Comparison of ENCODE assay signal across 8 cellular contexts in the genomic region with DNA sequence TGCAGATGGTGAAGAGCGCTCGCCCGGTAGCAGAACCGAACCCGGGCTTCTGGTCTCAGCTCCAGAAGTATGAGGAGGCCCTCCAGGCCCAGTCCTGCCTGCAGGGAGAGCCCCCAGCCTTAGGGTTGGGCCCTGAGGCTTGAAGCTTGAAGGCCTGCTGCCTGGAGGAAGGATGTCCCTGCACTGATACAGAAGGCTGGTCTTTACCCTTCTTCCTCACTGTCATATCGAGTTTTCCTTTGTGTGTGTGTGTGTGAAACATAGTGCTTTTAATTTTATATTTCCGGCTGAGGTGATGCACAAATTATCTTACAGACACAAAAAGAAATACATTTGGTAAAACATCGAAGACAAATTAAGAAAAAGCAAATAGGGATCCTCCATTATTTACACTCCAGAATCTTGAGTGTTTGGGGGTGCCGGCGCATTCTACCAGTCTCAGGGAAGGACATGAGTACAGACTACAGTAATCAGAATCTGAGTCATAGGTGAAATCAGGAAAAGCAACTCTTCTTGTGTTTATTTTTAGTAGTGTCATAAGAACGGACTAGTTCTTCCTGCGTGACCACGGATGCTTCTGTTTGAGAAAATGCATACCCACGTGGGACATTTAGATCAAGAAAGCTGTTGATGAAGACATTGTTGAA. TPM values are rescaled to one million over a fixed set of nuclear protein-coding genes. Genes with fewer than 3 reads are reported as not detected.
A peak's percentile ranks its signal among the peaks of the same experiment; 100 is the strongest.
DNase-seq lines count a peak whose midpoint lies in the region; ATAC-seq and TF ChIP-seq lines count a peak whose summit lies in the region.

No MANE protein-coding gene starts in this region.

- peak overlapping the region; percentile 91 for H3K9ac ChIP-seq in OCI-LY3 (ENCODE audit: low read length)

- H3K27ac Mint-ChIP-seq in central memory CD8-positive, alpha-beta T cell (ENCODE audit: low read depth), result peak overlapping the region; percentile 91

- H3K36me3 ChIP-seq in OCI-LY3 (replicated peaks; ENCODE audit: low read depth, low read length) (peaks cover 21% of the 10 kb centered on the region), upper lobe of right lung (no peaks in the 10 kb centered on the region)

- H3K27me3 ChIP-seq in OCI-LY3 (ENCODE audit: low read depth, low read length), result no peaks in the 10 kb centered on the region
- no peaks in the 10 kb centered on the region for H3K27me3 ChIP-seq in upper lobe of right lung

- H3K4me2 ChIP-seq in OCI-LY3 (ENCODE audit: low read length), result peak overlapping the region; percentile 97

- peak overlapping the region; percentile 94 for H3K4me3 ChIP-seq in OCI-LY3 (ENCODE audit: low read length)
- H3K4me3 ChIP-seq in upper lobe of right lung, result peak overlapping the region; percentile 98

- DNase-seq in CD1c-positive myeloid dendritic cell (ENCODE audit: extremely low spot score) (peak; percentile 81), medulla oblongata (ENCODE audit: extremely low spot score) (peak; percentile 66), upper lobe of right lung (no peak), anterior cingulate cortex (lab: John Stamatoyannopoulos, UW) (no peak)
- peak in 1 of 2 donors; percentile 11 for DNase-seq in central memory CD8-positive, alpha-beta T cell (ENCODE audit: low spot score in 2 of 2)
- DNase-seq in NK-92 treated with Interleukin-12 subunit alpha and Interleukin-12 subunit beta, amount 100 ng/mL, for 24 hours (lab: John Stamatoyannopoulos, UW), result no peak

- H3K27ac ChIP-seq in OCI-LY3 (ENCODE audit: low read length) (peak overlapping the region; percentile 96), upper lobe of right lung (peak overlapping the region; percentile 100)

- H3K9me3 Mint-ChIP-seq in central memory CD8-positive, alpha-beta T cell, result no peaks in the 10 kb centered on the region

- peak overlapping the region; percentile 87 for H3K4me3 Mint-ChIP-seq in central memory CD8-positive, alpha-beta T cell

- H3K4me1 Mint-ChIP-seq in central memory CD8-positive, alpha-beta T cell, result peaks cover 66% of the 10 kb centered on the region

- peaks cover 39% of the 10 kb centered on the region for H3K36me3 Mint-ChIP-seq in central memory CD8-positive, alpha-beta T cell (ENCODE audit: insufficient read depth)

- H3K9me3 ChIP-seq in OCI-LY3 (ENCODE audit: insufficient read depth, low read length), result no peaks in the 10 kb centered on the region
- no peaks in the 10 kb centered on the region for H3K9me3 ChIP-seq in upper lobe of right lung

- H3K27me3 Mint-ChIP-seq in central memory CD8-positive, alpha-beta T cell, result no peaks in the 10 kb centered on the region

- ATAC-seq in GM21528 (IDR thresholded peaks at IDR 0.05; ENCODE audit: low FRiP score, unreplicated experiment), result peak; percentile 3
- no peak for ATAC-seq in central memory CD8-positive, alpha-beta T cell (replicated peaks; ENCODE audit: extremely low read depth, poor library complexity, severe bottlenecking)
- no peak for ATAC-seq in upper lobe of right lung

- no peak for TF ChIP-seq CTCF in OCI-LY3 (IDR thresholded peaks at IDR 0.05; ENCODE audit: low read depth, low read length)
- peak; percentile 5 for TF ChIP-seq CTCF in upper lobe of right lung (IDR thresholded peaks at IDR 0.05)

- intact Hi-C loops in upper lobe of right lung (cut with DNase I), result no loop called here

- peaks cover 48% of the 10 kb centered on the region for H3K79me2 ChIP-seq in OCI-LY3 (ENCODE audit: low read length)

- H2AFZ ChIP-seq in OCI-LY3 (ENCODE audit: low read depth, low read length), result no peak overlapping the region

- peaks cover 39% of the 10 kb centered on the region for H3K4me1 ChIP-seq in OCI-LY3 (ENCODE audit: low read length)
- H3K4me1 ChIP-seq in upper lobe of right lung, result peaks cover 76% of the 10 kb centered on the region

- peaks cover 8% of the 10 kb centered on the region; the same call in 1 of the 2 replicates for H4K20me1 ChIP-seq in OCI-LY3 (ENCODE audit: insufficient read depth, low read length)

RNA-seq across cellular contexts. Expression of a gene that starts 1.3 kb away (rescaled TPM):
- total RNA-seq in upper lobe of right lung, result 5.3 TPM

RNA-seq across cellular contexts. Expression of a gene that starts 3.7 kb away (rescaled TPM):
- 19.3 TPM for total RNA-seq in upper lobe of right lung

RNA-seq across cellular contexts. Expression of a gene that starts 6.8 kb away (rescaled TPM):
- total RNA-seq in upper lobe of right lung, result 88.6 TPM

RNA-seq across cellular contexts. Expression of a gene that starts 25.1 kb away (rescaled TPM):
- total RNA-seq in upper lobe of right lung, result 31.8 TPM

Comparison
In these comparisons a context has a peak if more than half of its experiments do, and no peak if none do; other contexts are left out.
1. DNase-seq: peak in CD1c-positive myeloid dendritic cell (single experiment) and medulla oblongata (single experiment); none in upper lobe of right lung (single experiment), anterior cingulate cortex (0 of 58) and NK-92 treated with Interleukin-12 subunit alpha and Interleukin-12 subunit beta, amount 100 ng/mL, for 24 hours (single experiment).